ENCODE assay signal across 1 cellular context in genomic region chr16:89118361-89119061, GRCh38.
TF ChIP-seq lines count a peak whose summit lies in the region.

No MANE protein-coding gene starts in this region.

TF ChIP-seq in K562, 482 proteins besides CTCF, POLR2A, EP300 and RAD21:
- TF ChIP-seq POLR2G (IDR thresholded peaks at IDR 0.05; ENCODE audit: low read depth, low read length), result peak; percentile 44
- no peak for TF ChIP-seq RBM14 (IDR thresholded peaks at IDR 0.05; ENCODE audit: borderline replicate concordance, insufficient read depth, low read depth, low read length)
